8 cellular contexts compared by ENCODE assay signal in genomic region chr19:48325265-48325910, GRCh38. TPM values are rescaled to one million over a fixed set of nuclear protein-coding genes. Genes with fewer than 3 reads are reported as not detected.
DNase-seq lines count a peak whose midpoint lies in the region; ATAC-seq and TF ChIP-seq lines count a peak whose summit lies in the region.

EMP3 (plus strand) TSS chr19:48325552; CDS start chr19:48326845, 1,293 bp downstream.

- H3K36me3 Mint-ChIP-seq in activated CD8-positive, alpha-beta memory T cell treated with anti-CD3 and anti-CD28 coated beads, Interleukin-2, amount 10 ng/mL, durations not matched to agents 7 days and 5 days, result peaks cover 42% of the 10 kb centered on the region
- no peaks in the 10 kb centered on the region for H3K36me3 Mint-ChIP-seq in endothelial cell (ENCODE audit: low read depth, unreplicated experiment)

- peak; percentile 34 for ATAC-seq in activated CD8-positive, alpha-beta memory T cell treated with anti-CD3 and anti-CD28 coated beads, Interleukin-2, amount 10 ng/mL, durations not matched to agents 7 days and 5 days
- no peak for ATAC-seq in GM19395 (IDR thresholded peaks at IDR 0.05; ENCODE audit: unreplicated experiment)

- H3K4me3 ChIP-seq in NT2/D1 (ENCODE audit: insufficient read length, low read depth) (peak within 1 kb of the TSS; percentile 51), mucosa of stomach (ENCODE audit: low read length) (peak within 1 kb of the TSS; percentile 56)

- peak within 1 kb of the TSS; percentile 74 for H3K9ac ChIP-seq in NT2/D1 (ENCODE audit: insufficient read length, low read depth)
- H3K9ac ChIP-seq in mucosa of stomach (ENCODE audit: low read length), result peak within 1 kb of the TSS; percentile 68

- TF ChIP-seq CTCF in GM13977 (IDR thresholded peaks at IDR 0.05; ENCODE audit: extremely low read depth, insufficient read depth, missing control alignments) (no peak), endothelial cell (IDR thresholded peaks at IDR 0.05; ENCODE audit: unreplicated experiment) (no peak)

- H3K9me3 ChIP-seq in NT2/D1 (ENCODE audit: insufficient read depth, low read length) (no peaks in the 10 kb centered on the region; the same call in 1 of the 2 replicates), mucosa of stomach (ENCODE audit: control insufficient read depth, low read length) (no peaks in the 10 kb centered on the region)

- peaks cover 78% of the 10 kb centered on the region for H3K4me1 Mint-ChIP-seq in activated CD8-positive, alpha-beta memory T cell treated with anti-CD3 and anti-CD28 coated beads, Interleukin-2, amount 10 ng/mL, durations not matched to agents 7 days and 5 days
- H3K4me1 Mint-ChIP-seq in endothelial cell (ENCODE audit: unreplicated experiment), result peaks cover 30% of the 10 kb centered on the region

- CTCF ChIA-PET in activated CD8-positive, alpha-beta memory T cell treated with anti-CD3 and anti-CD28 coated beads, Interleukin-2, amount 10 ng/mL, durations not matched to agents 7 days and 5 days (lab: Charles Lee), result interaction anchor here (1.4 to 12.8 kb wide), 2 partner anchors 7 to 66 kb away, joined by 3 to 390 read pairs; no protein-coding TSS in a partner anchor

- no peaks in the 10 kb centered on the region for H3K9me3 Mint-ChIP-seq in activated CD8-positive, alpha-beta memory T cell treated with anti-CD3 and anti-CD28 coated beads, Interleukin-2, amount 10 ng/mL, durations not matched to agents 7 days and 5 days (ENCODE audit: low read depth)
- no peaks in the 10 kb centered on the region for H3K9me3 Mint-ChIP-seq in endothelial cell (ENCODE audit: unreplicated experiment)

- H3K4me1 ChIP-seq in NT2/D1 (ENCODE audit: insufficient read depth, insufficient read length), result peaks cover 1% of the 10 kb centered on the region
- H3K4me1 ChIP-seq in mucosa of stomach (ENCODE audit: control insufficient read depth, insufficient read depth, low read length), result peaks cover 32% of the 10 kb centered on the region

- H3K36me3 ChIP-seq in NT2/D1 (ENCODE audit: insufficient read depth, insufficient read length, low read length), result peaks cover 22% of the 10 kb centered on the region
- no peaks in the 10 kb centered on the region for H3K36me3 ChIP-seq in mucosa of stomach (ENCODE audit: control insufficient read depth, insufficient read depth, low read length)

- H3K27ac Mint-ChIP-seq in activated CD8-positive, alpha-beta memory T cell treated with anti-CD3 and anti-CD28 coated beads, Interleukin-2, amount 10 ng/mL, durations not matched to agents 7 days and 5 days, result peak within 1 kb of the TSS; percentile 85
- H3K27ac Mint-ChIP-seq in endothelial cell (ENCODE audit: unreplicated experiment), result no peak within 1 kb of the TSS

- H3K27me3 Mint-ChIP-seq in activated CD8-positive, alpha-beta memory T cell treated with anti-CD3 and anti-CD28 coated beads, Interleukin-2, amount 10 ng/mL, durations not matched to agents 7 days and 5 days, result no peaks in the 10 kb centered on the region
- peaks cover 12% of the 10 kb centered on the region for H3K27me3 Mint-ChIP-seq in endothelial cell (ENCODE audit: unreplicated experiment)

- H3K4me3 Mint-ChIP-seq in activated CD8-positive, alpha-beta memory T cell treated with anti-CD3 and anti-CD28 coated beads, Interleukin-2, amount 10 ng/mL, durations not matched to agents 7 days and 5 days, result peak within 1 kb of the TSS; percentile 79
- peak within 1 kb of the TSS; percentile 88 for H3K4me3 Mint-ChIP-seq in endothelial cell (ENCODE audit: unreplicated experiment)

- in situ Hi-C loops in GM13977 (cut with MboI; ENCODE audit: low pct_unique_long_range_greater_than_20kb, low sequenced_read_pairs, unreplicated experiment), result no loop called here

- no peaks in the 10 kb centered on the region for H3K27me3 ChIP-seq in NT2/D1 (ENCODE audit: insufficient read depth, insufficient read length)
- no peaks in the 10 kb centered on the region for H3K27me3 ChIP-seq in mucosa of stomach (ENCODE audit: control insufficient read depth, insufficient read depth, low read length)

- peak; percentile 76 for DNase-seq in GM13977 (ENCODE audit: low spot score)
- DNase-seq in NT2/D1 (ENCODE audit: low read depth, low spot score), result peak; percentile 55
- DNase-seq in activated CD8-positive, alpha-beta memory T cell treated with anti-CD3 and anti-CD28 coated beads, Interleukin-2, amount 10 ng/mL, durations not matched to agents 7 days and 5 days, result peak; percentile 94
- DNase-seq in endothelial cell (ENCODE audit: low spot score), result peak; percentile 34
- peak; percentile 76 to 79 for DNase-seq in stimulated activated CD8-positive, alpha-beta memory T cell treated with anti-CD3 and anti-CD28 coated beads, Interleukin-7, amount 100 ng/mL, for 4 hours (ENCODE audit: low read depth in 2 of 2)
- no peak for DNase-seq in NCI-H2196 (lab: John Stamatoyannopoulos, UW; ENCODE audit: unreplicated experiment)

RNA-seq across cellular contexts. Expression of gene EMP3, which starts in this region (rescaled TPM):
- 100 to 1,000 TPM; 291 to 294 TPM for total RNA-seq in activated CD8-positive, alpha-beta memory T cell treated with anti-CD3 and anti-CD28 coated beads, Interleukin-2, amount 10 ng/mL, durations not matched to agents 7 days and 5 days
- total RNA-seq in endothelial cell (ENCODE audit: unreplicated experiment), result 10.0 TPM

Comparison
In these comparisons a context has a peak if more than half of its experiments do, and no peak if none do; other contexts are left out.
1. RNA of gene EMP3 (total RNA-seq): 291 to 294 TPM in activated CD8-positive, alpha-beta memory T cell treated with anti-CD3 and anti-CD28 coated beads, Interleukin-2, amount 10 ng/mL, durations not matched to agents 7 days and 5 days; 10.0 TPM in endothelial cell (single experiment); every median in the first group is over 10 times any median in the second.